Comparison of ENCODE assay signal across 1 cellular context in genomic region chr19:12439686-12440411, GRCh38.
A peak's percentile ranks its signal among the peaks of the same experiment; 100 is the strongest.
TF ChIP-seq lines count a peak whose summit lies in the region.

No MANE protein-coding gene starts in this region.

TF ChIP-seq in K562, 482 proteins besides CTCF, POLR2A, EP300 and RAD21:
- peak; percentile 62 for TF ChIP-seq RBBP5 (IDR thresholded peaks at IDR 0.05; ENCODE audit: borderline replicate concordance, insufficient read depth, low read length, poor library complexity, severe bottlenecking)
